Comparison of ENCODE assay signal across 8 cellular contexts in the genomic region with DNA sequence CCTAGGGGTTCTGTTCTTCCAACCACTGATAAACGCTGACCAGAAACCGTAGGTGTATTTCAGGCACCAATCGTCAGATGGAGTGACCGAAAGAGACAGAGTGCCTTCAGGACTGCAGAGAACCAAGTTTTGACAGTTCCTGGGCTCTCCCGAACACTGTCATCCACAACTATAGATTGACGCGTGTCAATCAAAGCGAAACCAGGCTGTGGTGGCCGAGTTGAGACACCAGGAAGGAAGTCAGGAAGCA. TPM values are rescaled to one million over a fixed set of nuclear protein-coding genes. Genes with fewer than 3 reads are reported as not detected.
A peak's percentile ranks its signal among the peaks of the same experiment; 100 is the strongest.
DNase-seq lines count a peak whose midpoint lies in the region; ATAC-seq lines count a peak whose summit lies in the region.

No MANE protein-coding gene starts in this region.

- peak overlapping the region; percentile 99 for H3K27ac ChIP-seq in substantia nigra (ENCODE audit: low read depth, low read length, poor library complexity, severe bottlenecking)

- ATAC-seq in HG03064 (IDR thresholded peaks at IDR 0.05; ENCODE audit: low read depth, unreplicated experiment): peak; percentile 34
- ATAC-seq in activated CD8-positive, alpha-beta T cell treated with anti-CD3 and anti-CD28 coated beads, Interleukin-2, amount 10 ng/mL, durations not matched to agents 7 days and 5 days: peak; percentile 56

- DNase-seq in activated naive CD4-positive, alpha-beta T cell treated with anti-CD3 and anti-CD28 coated beads for 36 hours: peak; percentile 86
- no peak for DNase-seq in activated naive CD4-positive, alpha-beta T cell (lab: John Stamatoyannopoulos, UW)
- DNase-seq in activated CD8-positive, alpha-beta T cell treated with anti-CD3 and anti-CD28 coated beads, Interleukin-2, amount 10 ng/mL, durations not matched to agents 7 days and 5 days: peak; percentile 86
- DNase-seq in substantia nigra (lab: John Stamatoyannopoulos, UW) (peak in 7 of 49 donors; percentile 57 to 88 (median 76)), GOT3 (lab: John Stamatoyannopoulos, UW) (no peak), NCI-H69 (lab: John Stamatoyannopoulos, UW) (no peak)

- peak overlapping the region; percentile 96 for H3K27ac Mint-ChIP-seq in activated naive CD4-positive, alpha-beta T cell treated with anti-CD3 and anti-CD28 coated beads for 36 hours
- peak overlapping the region; percentile 98 for H3K27ac Mint-ChIP-seq in activated CD8-positive, alpha-beta T cell treated with anti-CD3 and anti-CD28 coated beads, Interleukin-2, amount 10 ng/mL, durations not matched to agents 7 days and 5 days

- H3K4me3 ChIP-seq in iPS-18c (ENCODE audit: insufficient read depth, low read depth, low read length): peak overlapping the region; percentile 86

- peaks cover 26% of the 10 kb centered on the region for H3K36me3 Mint-ChIP-seq in activated naive CD4-positive, alpha-beta T cell treated with anti-CD3 and anti-CD28 coated beads for 36 hours (ENCODE audit: low read depth)
- H3K36me3 Mint-ChIP-seq in activated CD8-positive, alpha-beta T cell treated with anti-CD3 and anti-CD28 coated beads, Interleukin-2, amount 10 ng/mL, durations not matched to agents 7 days and 5 days (ENCODE audit: low read depth): peaks cover 30% of the 10 kb centered on the region

- CTCF ChIA-PET in activated naive CD4-positive, alpha-beta T cell treated with anti-CD3 and anti-CD28 coated beads for 36 hours (lab: Charles Lee): interaction anchor here (0.6 to 6.6 kb wide), 8 partner anchors 25 to 103 kb away, joined by 3 to 55 read pairs (median 5); a partner anchor contains a TSS
- CTCF ChIA-PET in activated CD8-positive, alpha-beta T cell treated with anti-CD3 and anti-CD28 coated beads, Interleukin-2, amount 10 ng/mL, durations not matched to agents 7 days and 5 days (lab: Charles Lee): interaction anchor here (0.9 to 7.1 kb wide), 20 partner anchors 10 to 164 kb away, joined by 3 to 51 read pairs (median 6); a partner anchor contains a TSS

- peak overlapping the region; percentile 96 for H3K4me3 Mint-ChIP-seq in activated naive CD4-positive, alpha-beta T cell treated with anti-CD3 and anti-CD28 coated beads for 36 hours
- H3K4me3 Mint-ChIP-seq in activated CD8-positive, alpha-beta T cell treated with anti-CD3 and anti-CD28 coated beads, Interleukin-2, amount 10 ng/mL, durations not matched to agents 7 days and 5 days: peak overlapping the region; percentile 92

- POLR2A ChIA-PET in activated CD8-positive, alpha-beta T cell treated with anti-CD3 and anti-CD28 coated beads, Interleukin-2, amount 10 ng/mL, durations not matched to agents 7 days and 5 days (lab: Charles Lee): interaction anchor here (0.8 to 9.7 kb wide), 20 partner anchors 8 to 160 kb away, joined by 3 to 185 read pairs (median 13); a partner anchor contains a TSS

- peaks cover 15% of the 10 kb centered on the region for H3K27me3 Mint-ChIP-seq in activated naive CD4-positive, alpha-beta T cell treated with anti-CD3 and anti-CD28 coated beads for 36 hours (ENCODE audit: low read depth)
- peaks cover 2% of the 10 kb centered on the region for H3K27me3 Mint-ChIP-seq in activated CD8-positive, alpha-beta T cell treated with anti-CD3 and anti-CD28 coated beads, Interleukin-2, amount 10 ng/mL, durations not matched to agents 7 days and 5 days (ENCODE audit: low read depth)

- intact Hi-C loops in activated naive CD4-positive, alpha-beta T cell treated with anti-CD3 and anti-CD28 coated beads for 36 hours (cut with micrococcal nuclease): loop anchor here (1.0 to 2.0 kb wide), 11 partner anchors 12 to 380 kb away; a partner anchor contains a TSS

- peaks cover 37% of the 10 kb centered on the region for H3K4me1 Mint-ChIP-seq in activated naive CD4-positive, alpha-beta T cell treated with anti-CD3 and anti-CD28 coated beads for 36 hours (ENCODE audit: low read depth)
- H3K4me1 Mint-ChIP-seq in activated CD8-positive, alpha-beta T cell treated with anti-CD3 and anti-CD28 coated beads, Interleukin-2, amount 10 ng/mL, durations not matched to agents 7 days and 5 days (ENCODE audit: low read depth): peaks cover 54% of the 10 kb centered on the region

- H3K9me3 ChIP-seq in iPS-18c (ENCODE audit: control insufficient read depth, insufficient read depth, low read length): no peaks in the 10 kb centered on the region

- H3K9me3 Mint-ChIP-seq in activated naive CD4-positive, alpha-beta T cell treated with anti-CD3 and anti-CD28 coated beads for 36 hours: no peaks in the 10 kb centered on the region
- H3K9me3 Mint-ChIP-seq in activated CD8-positive, alpha-beta T cell treated with anti-CD3 and anti-CD28 coated beads, Interleukin-2, amount 10 ng/mL, durations not matched to agents 7 days and 5 days (ENCODE audit: insufficient read depth): no peaks in the 10 kb centered on the region

RNA-seq across cellular contexts. Expression of a gene that starts 11.9 kb away (rescaled TPM):
- total RNA-seq in activated naive CD4-positive, alpha-beta T cell treated with anti-CD3 and anti-CD28 coated beads for 36 hours: 100 to 1,000 TPM; 243 TPM
- 100 to 1,000 TPM; 182 to 210 TPM for total RNA-seq in activated CD8-positive, alpha-beta T cell treated with anti-CD3 and anti-CD28 coated beads, Interleukin-2, amount 10 ng/mL, durations not matched to agents 7 days and 5 days

RNA-seq across cellular contexts. Expression of a gene that starts 25.6 kb away (rescaled TPM):
- total RNA-seq in activated naive CD4-positive, alpha-beta T cell treated with anti-CD3 and anti-CD28 coated beads for 36 hours: 10 to 100 TPM; 67.0 to 74.7 TPM
- 100 to 1,000 TPM in 1 of 2 experiments, 10 to 100 TPM in 1; 94.8 to 102 TPM for total RNA-seq in activated CD8-positive, alpha-beta T cell treated with anti-CD3 and anti-CD28 coated beads, Interleukin-2, amount 10 ng/mL, durations not matched to agents 7 days and 5 days

RNA-seq across cellular contexts. Expression of a gene that starts 26.8 kb away (rescaled TPM):
- 100 to 1,000 TPM; 106 to 110 TPM for total RNA-seq in activated naive CD4-positive, alpha-beta T cell treated with anti-CD3 and anti-CD28 coated beads for 36 hours
- total RNA-seq in activated CD8-positive, alpha-beta T cell treated with anti-CD3 and anti-CD28 coated beads, Interleukin-2, amount 10 ng/mL, durations not matched to agents 7 days and 5 days: 10 to 100 TPM; 78.3 to 80.2 TPM

RNA-seq across cellular contexts. Expression of a gene that starts 32.3 kb away (rescaled TPM):
- total RNA-seq in activated naive CD4-positive, alpha-beta T cell treated with anti-CD3 and anti-CD28 coated beads for 36 hours: 1 to 10 TPM; 4.0 to 4.3 TPM
- 10 to 100 TPM; 12.7 TPM for total RNA-seq in activated CD8-positive, alpha-beta T cell treated with anti-CD3 and anti-CD28 coated beads, Interleukin-2, amount 10 ng/mL, durations not matched to agents 7 days and 5 days

RNA-seq across cellular contexts. Expression of a gene that starts 46.1 kb away (rescaled TPM):
- total RNA-seq in activated naive CD4-positive, alpha-beta T cell treated with anti-CD3 and anti-CD28 coated beads for 36 hours: 10 to 100 TPM; 27.6 to 31.5 TPM
- 10 to 100 TPM; 39.6 to 44.1 TPM for total RNA-seq in activated CD8-positive, alpha-beta T cell treated with anti-CD3 and anti-CD28 coated beads, Interleukin-2, amount 10 ng/mL, durations not matched to agents 7 days and 5 days

Comparison
In these comparisons a context has a peak if more than half of its experiments do, and no peak if none do; other contexts are left out.
1. DNase-seq: peak in activated naive CD4-positive, alpha-beta T cell treated with anti-CD3 and anti-CD28 coated beads for 36 hours (single experiment) and activated CD8-positive, alpha-beta T cell treated with anti-CD3 and anti-CD28 coated beads, Interleukin-2, amount 10 ng/mL, durations not matched to agents 7 days and 5 days (single experiment); none in activated naive CD4-positive, alpha-beta T cell (0 of 4), GOT3 (single experiment) and NCI-H69 (single experiment).